8 cellular contexts compared by ENCODE assay signal in genomic region chr1:235073968-235074334, GRCh38. TPM values are rescaled to one million over a fixed set of nuclear protein-coding genes. Genes with fewer than 3 reads are reported as not detected.
DNase-seq lines count a peak whose midpoint lies in the region; ATAC-seq and TF ChIP-seq lines count a peak whose summit lies in the region.

No MANE protein-coding gene starts in this region.

- no peak overlapping the region for H3K4me3 Mint-ChIP-seq in stimulated activated memory B cell treated with anti-CD40 and anti-IgM and Interleukin-4, amounts not matched to agents 10 μg/mL and 1 μg/mL and 100 μg/mL, for 72 hours
- H3K4me3 Mint-ChIP-seq in stimulated activated effector memory CD8-positive, alpha-beta T cell treated with anti-CD3 and anti-CD28 coated beads, Interleukin-12 subunit alpha, Interleukin-12 subunit beta, amount 100 ng/mL, for 72 hours, result no peak overlapping the region

- no peaks in the 10 kb centered on the region for H3K36me3 ChIP-seq in mucosa of descending colon (ENCODE audit: low read depth)

- peaks cover 49% of the 10 kb centered on the region for H3K4me1 ChIP-seq in mucosa of descending colon (ENCODE audit: low read depth)

- H3K36me3 Mint-ChIP-seq in stimulated activated memory B cell treated with anti-CD40 and anti-IgM and Interleukin-4, amounts not matched to agents 10 μg/mL and 1 μg/mL and 100 μg/mL, for 72 hours, result no peaks in the 10 kb centered on the region
- peaks cover 18% of the 10 kb centered on the region for H3K36me3 Mint-ChIP-seq in stimulated activated effector memory CD8-positive, alpha-beta T cell treated with anti-CD3 and anti-CD28 coated beads, Interleukin-12 subunit alpha, Interleukin-12 subunit beta, amount 100 ng/mL, for 72 hours

- H3K27ac ChIP-seq in AG04450 (ENCODE audit: low read depth, low read length), result peak overlapping the region; percentile 65
- H3K27ac ChIP-seq in angular gyrus (ENCODE audit: low read depth, low read length), result peak overlapping the region; percentile 90

- no peak for DNase-seq in AG04450 (ENCODE audit: low read depth, low spot score)
- DNase-seq in mucosa of descending colon, result peak; percentile 74 to 80 (median 80)
- DNase-seq in stimulated activated effector memory CD8-positive, alpha-beta T cell treated with anti-CD3 and anti-CD28 coated beads, Interleukin-12 subunit alpha, Interleukin-12 subunit beta, amount 100 ng/mL, for 72 hours (ENCODE audit: low spot score in 2 of 2), result no peak

- H3K4me3 ChIP-seq in AG04450 (ENCODE audit: low read depth, low read length), result no peak overlapping the region
- H3K4me3 ChIP-seq in mucosa of descending colon, result no peak overlapping the region

- H3K9me3 Mint-ChIP-seq in stimulated activated memory B cell treated with anti-CD40 and anti-IgM and Interleukin-4, amounts not matched to agents 10 μg/mL and 1 μg/mL and 100 μg/mL, for 72 hours, result no peaks in the 10 kb centered on the region
- H3K9me3 Mint-ChIP-seq in stimulated activated effector memory CD8-positive, alpha-beta T cell treated with anti-CD3 and anti-CD28 coated beads, Interleukin-12 subunit alpha, Interleukin-12 subunit beta, amount 100 ng/mL, for 72 hours, result no peaks in the 10 kb centered on the region

- intact Hi-C loops in mucosa of descending colon (cut with DNase I, micrococcal nuclease), result loop anchor here (10.0 kb wide), 2 partner anchors 349 to 359 kb away; no protein-coding TSS in a partner anchor

- H3K27me3 Mint-ChIP-seq in stimulated activated memory B cell treated with anti-CD40 and anti-IgM and Interleukin-4, amounts not matched to agents 10 μg/mL and 1 μg/mL and 100 μg/mL, for 72 hours, result no peaks in the 10 kb centered on the region

- TF ChIP-seq CTCF in AG04450 (IDR thresholded peaks at IDR 0.05; ENCODE audit: low read depth, low read length) (no peak), mucosa of descending colon (IDR thresholded peaks at IDR 0.05) (no peak)

- H3K27me3 ChIP-seq in AG04450 (ENCODE audit: control insufficient read depth, insufficient read depth, low read length), result no peaks in the 10 kb centered on the region

- H3K27ac Mint-ChIP-seq in stimulated activated memory B cell treated with anti-CD40 and anti-IgM and Interleukin-4, amounts not matched to agents 10 μg/mL and 1 μg/mL and 100 μg/mL, for 72 hours, result no peak overlapping the region
- no peak overlapping the region for H3K27ac Mint-ChIP-seq in stimulated activated effector memory CD8-positive, alpha-beta T cell treated with anti-CD3 and anti-CD28 coated beads, Interleukin-12 subunit alpha, Interleukin-12 subunit beta, amount 100 ng/mL, for 72 hours

- peak; percentile 0 for ATAC-seq in HG03045 (IDR thresholded peaks at IDR 0.05; ENCODE audit: unreplicated experiment)
- ATAC-seq in mucosa of descending colon, result peak; percentile 51
- ATAC-seq in stimulated activated memory B cell treated with anti-CD40 and anti-IgM and Interleukin-4, amounts not matched to agents 10 μg/mL and 1 μg/mL and 100 μg/mL, for 72 hours, result no peak
- ATAC-seq in stimulated activated effector memory CD8-positive, alpha-beta T cell treated with anti-CD3 and anti-CD28 coated beads, Interleukin-12 subunit alpha, Interleukin-12 subunit beta, amount 100 ng/mL, for 72 hours, result no peak
- no peak for ATAC-seq in GM21447 (IDR thresholded peaks at IDR 0.05; ENCODE audit: unreplicated experiment)
- ATAC-seq in GM21390 (IDR thresholded peaks at IDR 0.05; ENCODE audit: unreplicated experiment), result no peak

- POLR2A ChIA-PET in AG04450 (lab: Yijun Ruan, JAX), result no interaction called here

- no peaks in the 10 kb centered on the region for H3K9me3 ChIP-seq in AG04450 (ENCODE audit: control insufficient read depth, insufficient read depth, low read length)
- no peaks in the 10 kb centered on the region for H3K9me3 ChIP-seq in mucosa of descending colon

- CTCF ChIA-PET in AG04450 (lab: Charles Lee), result interaction anchor here (0.8 to 1.5 kb wide), 2 partner anchors 10 to 19 kb away, joined by 3 read pairs; no protein-coding TSS in a partner anchor

- H3K4me1 Mint-ChIP-seq in stimulated activated memory B cell treated with anti-CD40 and anti-IgM and Interleukin-4, amounts not matched to agents 10 μg/mL and 1 μg/mL and 100 μg/mL, for 72 hours, result peaks cover 30% of the 10 kb centered on the region
- H3K4me1 Mint-ChIP-seq in stimulated activated effector memory CD8-positive, alpha-beta T cell treated with anti-CD3 and anti-CD28 coated beads, Interleukin-12 subunit alpha, Interleukin-12 subunit beta, amount 100 ng/mL, for 72 hours, result peaks cover 19% of the 10 kb centered on the region

RNA-seq across cellular contexts. Expression of gene TOMM20, which starts 54.7 kb away (rescaled TPM):
- polyA plus RNA-seq in AG04450 (2011; rRNA removed), result 82.2 and 94.0 TPM in 2 replicates
- polyA minus RNA-seq in AG04450 (2011; rRNA and poly(A)+ RNA removed), result 30.5 and 49.9 TPM in 2 replicates
- 100 to 1,000 TPM in 1 of 3 donors, 10 to 100 TPM in 2; 81.2 to 110 (median 92.1) TPM for total RNA-seq in mucosa of descending colon

Comparison
In these comparisons a context has a peak if more than half of its experiments do, and no peak if none do; other contexts are left out.
1. DNase-seq: peak in mucosa of descending colon (3 of 3); none in AG04450 (single experiment) and stimulated activated effector memory CD8-positive, alpha-beta T cell treated with anti-CD3 and anti-CD28 coated beads, Interleukin-12 subunit alpha, Interleukin-12 subunit beta, amount 100 ng/mL, for 72 hours (0 of 2).
2. ATAC-seq: peak in HG03045 (single experiment) and mucosa of descending colon (single experiment); none in stimulated activated memory B cell treated with anti-CD40 and anti-IgM and Interleukin-4, amounts not matched to agents 10 μg/mL and 1 μg/mL and 100 μg/mL, for 72 hours (single experiment), stimulated activated effector memory CD8-positive, alpha-beta T cell treated with anti-CD3 and anti-CD28 coated beads, Interleukin-12 subunit alpha, Interleukin-12 subunit beta, amount 100 ng/mL, for 72 hours (single experiment), GM21447 (single experiment) and GM21390 (single experiment).